ENCODE assay signal across 1 cellular context in genomic region chrX:47574096-47574553, GRCh38.
TF ChIP-seq lines count a peak whose summit lies in the region.

No MANE protein-coding gene starts in this region.

TF ChIP-seq in WTC11, 78 proteins besides CTCF, POLR2A, EP300 and RAD21 (continued from another document):
- TF ChIP-seq FOXP1 (CRISPR knock-in tag; IDR thresholded peaks at IDR 0.05; ENCODE audit: borderline replicate concordance): no peak
- TF ChIP-seq OVOL2 (CRISPR knock-in tag; IDR thresholded peaks at IDR 0.05; ENCODE audit: borderline replicate concordance): no peak
- no peak for TF ChIP-seq FOXK1 (CRISPR knock-in tag; IDR thresholded peaks at IDR 0.05)
- no peak for TF ChIP-seq RORB (CRISPR knock-in tag; IDR thresholded peaks at IDR 0.05)
- no peak for TF ChIP-seq NR2C2 (CRISPR knock-in tag; IDR thresholded peaks at IDR 0.05)
